8 cellular contexts compared by ENCODE assay signal in the genomic region with DNA sequence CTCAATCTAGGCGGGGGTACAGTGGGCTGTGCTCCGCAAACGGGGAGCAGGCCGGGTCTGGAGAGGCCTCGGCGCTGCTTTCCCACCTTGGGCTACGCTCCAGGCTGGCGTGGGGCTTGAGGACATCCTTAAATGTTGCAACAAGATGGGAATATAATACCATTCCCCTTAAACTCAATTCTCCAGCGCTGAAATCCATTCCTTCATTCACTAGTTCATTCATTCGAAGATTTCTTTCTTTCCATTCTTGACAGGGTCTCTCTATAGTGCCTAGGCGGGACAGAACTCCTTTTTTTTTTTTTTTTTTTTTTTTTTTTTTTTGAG. TPM values are rescaled to one million over a fixed set of nuclear protein-coding genes. Genes with fewer than 3 reads are reported as not detected.
A peak's percentile ranks its signal among the peaks of the same experiment; 100 is the strongest.
DNase-seq lines count a peak whose midpoint lies in the region; ATAC-seq, FAIRE-seq and TF ChIP-seq lines count a peak whose summit lies in the region.

No MANE protein-coding gene starts in this region.

- TF ChIP-seq RAD21 in HepG2 (CRISPR knock-in tag; IDR thresholded peaks at IDR 0.05): no peak

- no peak for TF ChIP-seq EP300 in HepG2 (IDR thresholded peaks at IDR 0.05; ENCODE audit: low read depth in 2 of 2, low read length in 2 of 2)
- TF ChIP-seq EP300 in HepG2 (CRISPR knock-in tag; IDR thresholded peaks at IDR 0.05; ENCODE audit: borderline replicate concordance): no peak

- DNase-seq in activated T-cell treated with anti-CD3 and anti-CD28 coated beads, Interleukin-2, amount 50 U/mL, for 4 hours: no peak
- DNase-seq in activated T-cell treated with anti-CD3 and anti-CD28 coated beads for 4 hours (no peak), ascending aorta (ENCODE audit: low spot score in 2 of 2) (no peak), HepG2 (ENCODE audit: low spot score) (no peak), tibial artery (no peak), retina (no peak), kidney tubule cell (ENCODE audit: low spot score) (no peak), GM13976 (ENCODE audit: low spot score) (no peak)

- peaks cover 2% of the 10 kb centered on the region for H3K27me3 Mint-ChIP-seq in activated T-cell treated with anti-CD3 and anti-CD28 coated beads, Interleukin-2, amount 50 U/mL, for 4 hours (ENCODE audit: low read depth)

- H3K36me3 Mint-ChIP-seq in activated T-cell treated with anti-CD3 and anti-CD28 coated beads, Interleukin-2, amount 50 U/mL, for 4 hours (ENCODE audit: insufficient read depth): peaks cover 8% of the 10 kb centered on the region

- peak overlapping the region; percentile 82 for H2AFZ ChIP-seq in HepG2 (ENCODE audit: low read length)

- intact Hi-C loops in ascending aorta (cut with DNase I): loop anchor here (1.0 to 2.0 kb wide), 2 partner anchors 33 to 50 kb away; a partner anchor contains a TSS
- intact Hi-C loops in HepG2 (cut with micrococcal nuclease; ENCODE audit: unreplicated experiment): loop anchor here (1.0 kb wide), 1 partner anchor 46 kb away; no protein-coding TSS in a partner anchor
- intact Hi-C loops in tibial artery (cut with DNase I; ENCODE audit: low total_unique reads): no loop called here

- CTCF ChIA-PET in HepG2 (lab: Yijun Ruan, JAX; ENCODE audit: low intra/inter-chr PET ratio, low total read pairs): interaction anchor here (1.1 kb wide), 1 partner anchor 47 kb away, joined by 3 read pairs; no protein-coding TSS in a partner anchor

- BruUV-seq in HepG2 (replicated peaks; lab: Mats Ljungman, UMichigan): no TSS peak

- no peak for FAIRE-seq in HepG2 (lab: Jason Lieb, UNC)

- peaks cover 28% of the 10 kb centered on the region for H3K79me2 ChIP-seq in HepG2 (ENCODE audit: insufficient read depth, low read length)

- WGBS in HepG2 (ENCODE audit: low lambda C conversion rate): 10% methylated on average over 9 of the region's 11 CpGs

- POLR2A ChIA-PET in HepG2 (lab: Yijun Ruan, JAX): interaction anchor here (1.0 to 7.4 kb wide), 4 partner anchors 10 to 32 kb away, joined by 5 to 144 read pairs (median 8); a partner anchor contains a TSS

- peak overlapping the region; percentile 98 for H3K4me3 Mint-ChIP-seq in activated T-cell treated with anti-CD3 and anti-CD28 coated beads, Interleukin-2, amount 50 U/mL, for 4 hours

- H3K27ac ChIP-seq in ascending aorta: peak overlapping the region; percentile 86 to 88
- no peak overlapping the region for H3K27ac ChIP-seq in HepG2 (ENCODE audit: extremely low read length, insufficient read depth, low read length)
- H3K27ac ChIP-seq in tibial artery: peak overlapping the region; percentile 90 to 92

- in situ Hi-C loops in HepG2 (cut with HindIII; ENCODE audit: extremely low pct_ligation_motif_present, low pct_unique_long_range_greater_than_20kb) (no loop called here), GM13976 (cut with MboI; ENCODE audit: low sequenced_read_pairs, unreplicated experiment) (no loop called here)

- H3K4me1 ChIP-seq in ascending aorta (peaks cover 9 to 18% of the 10 kb centered on the region in 2 donors), HepG2 (ENCODE audit: insufficient read depth, low read length) (peaks cover 39% of the 10 kb centered on the region), tibial artery (peaks cover 0 to 31% (median 25%) of the 10 kb centered on the region in 4 donors)

- no peaks in the 10 kb centered on the region for H4K20me1 ChIP-seq in HepG2 (ENCODE audit: insufficient read depth, low read length)

- peaks cover 32% of the 10 kb centered on the region for H3K4me1 Mint-ChIP-seq in activated T-cell treated with anti-CD3 and anti-CD28 coated beads, Interleukin-2, amount 50 U/mL, for 4 hours (ENCODE audit: low read depth)

- no peaks in the 10 kb centered on the region for H3K9me3 Mint-ChIP-seq in activated T-cell treated with anti-CD3 and anti-CD28 coated beads, Interleukin-2, amount 50 U/mL, for 4 hours

- H3K36me3 ChIP-seq in ascending aorta (no peaks in the 10 kb centered on the region), HepG2 (replicated peaks in 1 of 2; ENCODE audit: control insufficient read depth in 1 of 2, insufficient read depth in 2 of 2, low read length in 2 of 2) (peaks cover 0 to 7% of the 10 kb centered on the region in 2 experiments; a peak in 1 of 5 replicates), tibial artery (no peaks in the 10 kb centered on the region)

- H3K9me3 ChIP-seq in ascending aorta: no peaks in the 10 kb centered on the region
- H3K9me3 ChIP-seq in HepG2 (ENCODE audit: low read length): no peaks in the 10 kb centered on the region
- no peaks in the 10 kb centered on the region for H3K9me3 ChIP-seq in tibial artery

- H3K27me3 ChIP-seq in ascending aorta (no peaks in the 10 kb centered on the region), HepG2 (ENCODE audit: control insufficient read depth in 1 of 2, insufficient read depth in 2 of 2, low read length in 2 of 2) (no peaks in the 10 kb centered on the region; a peak in 1 of 5 replicates), tibial artery (no peaks in the 10 kb centered on the region)

- peak overlapping the region; percentile 83; the same call in 1 of the 2 replicates for H3K9ac ChIP-seq in HepG2 (ENCODE audit: insufficient read depth, low read depth, low read length)

- TF ChIP-seq CTCF in ascending aorta (IDR thresholded peaks at IDR 0.05) (no peak), HepG2 (CRISPR knock-in tag; IDR thresholded peaks at IDR 0.05) (no peak), tibial artery (IDR thresholded peaks at IDR 0.05) (no peak), GM13976 (IDR thresholded peaks at IDR 0.05; ENCODE audit: borderline replicate concordance, control extremely low read depth, extremely low read depth, insufficient read depth, missing control alignments) (no peak)

- H3K4me2 ChIP-seq in HepG2 (ENCODE audit: low read depth, low read length): peak overlapping the region; percentile 96

- H3K4me3 ChIP-seq in ascending aorta (peak overlapping the region; percentile 70 to 81), HepG2 (replicated peaks in 1 of 3; ENCODE audit: insufficient read depth in 1 of 3, low read depth in 2 of 3, low read length in 3 of 3) (peak overlapping the region; percentile 67 to 97 (median 86); a peak in 5 of 6 replicates), tibial artery (peak overlapping the region; percentile 67 to 85)

- TF ChIP-seq POLR2A in HepG2 (IDR thresholded peaks at IDR 0.05; ENCODE audit: insufficient read depth in 1 of 2, low read depth in 2 of 2, low read length in 2 of 2): no peak

- ATAC-seq in activated T-cell treated with anti-CD3 and anti-CD28 coated beads, Interleukin-2, amount 50 U/mL, for 4 hours: no peak
- ATAC-seq in HepG2: no peak

RNA-seq across cellular contexts. Expression of a gene that starts 0.3 kb away (rescaled TPM):
- total RNA-seq in activated T-cell treated with anti-CD3 and anti-CD28 coated beads, Interleukin-2, amount 50 U/mL, for 4 hours: 10 to 100 TPM; 28.2 to 39.2 (median 33.0) TPM
- 78.2 TPM for total RNA-seq in ascending aorta
- total RNA-seq in HepG2 (2016; rRNA removed; fragmentation: Illumina TruSeq; extraction: Trizol): 14.8 and 23.2 TPM in 2 replicates
- total RNA-seq in HepG2 (2016; cell fraction: cytosol; rRNA removed; fragmentation: Illumina TruSeq; extraction: Trizol; ENCODE audit: low read depth): 29.5 and 29.8 TPM in 2 replicates
- total RNA-seq in HepG2 (2016; cell fraction: insoluble cytoplasmic fraction; rRNA removed; fragmentation: Illumina TruSeq; extraction: Trizol): 21.9 and 28.1 TPM in 2 replicates
- 14.3 and 20.6 TPM in 2 replicates for total RNA-seq in HepG2 (2016; cell fraction: membrane; rRNA removed; fragmentation: Illumina TruSeq; extraction: Trizol)
- total RNA-seq in HepG2 (2016; cell fraction: nucleus; rRNA removed; fragmentation: Illumina TruSeq; extraction: Trizol): 18.3 and 22.2 TPM in 2 replicates
- 53.4 and 61.7 TPM in 2 replicates for polyA plus RNA-seq in HepG2 (2011; rRNA removed)
- 70.1 and 134 TPM in 2 replicates for polyA plus RNA-seq in HepG2 (2011; cell fraction: cytosol; rRNA removed)
- polyA plus RNA-seq in HepG2 (2011; cell fraction: nucleus; rRNA removed): 64.8 and 67.2 TPM in 2 replicates
- 39.2 and 68.2 TPM in 2 replicates for polyA plus RNA-seq in HepG2 (2012)
- polyA plus RNA-seq in HepG2 (2016; cell fraction: cytosol; fragmentation: Illumina TruSeq; extraction: Trizol; ENCODE audit: low read depth): 29.6 and 50.5 TPM in 2 replicates
- 22.4 and 23.3 TPM in 2 replicates for polyA plus RNA-seq in HepG2 (2016; cell fraction: insoluble cytoplasmic fraction; fragmentation: Illumina TruSeq; extraction: Trizol; ENCODE audit: low read depth)
- polyA plus RNA-seq in HepG2 (2016; cell fraction: membrane; fragmentation: Illumina TruSeq; extraction: Trizol; ENCODE audit: low read depth): 19.9 and 24.8 TPM in 2 replicates
- 44.3 and 46.0 TPM in 2 replicates for polyA plus RNA-seq in HepG2 (2016; cell fraction: nucleus; fragmentation: Illumina TruSeq; extraction: Trizol; ENCODE audit: insufficient read depth, low read depth)
- 23.2 and 26.3 TPM in 2 replicates for polyA minus RNA-seq in HepG2 (2011; rRNA and poly(A)+ RNA removed; ENCODE audit: low replicate concordance)
- polyA minus RNA-seq in HepG2 (2011; cell fraction: cytosol; rRNA and poly(A)+ RNA removed): 9.3 and 10.7 TPM in 2 replicates
- 3.2 and 5.7 TPM in 2 replicates for polyA minus RNA-seq in HepG2 (2011; cell fraction: nucleus; rRNA and poly(A)+ RNA removed)

RNA-seq across cellular contexts. Expression of a gene that starts 4.9 kb away (rescaled TPM):
- total RNA-seq in activated T-cell treated with anti-CD3 and anti-CD28 coated beads, Interleukin-2, amount 50 U/mL, for 4 hours: 10 to 100 TPM; 29.1 to 36.0 (median 33.5) TPM
- total RNA-seq in ascending aorta (9.4 TPM), HepG2 (2016; rRNA removed; fragmentation: Illumina TruSeq; extraction: Trizol) (16.4 and 22.5 TPM in 2 replicates)
- 19.6 and 29.0 TPM in 2 replicates for total RNA-seq in HepG2 (2016; cell fraction: cytosol; rRNA removed; fragmentation: Illumina TruSeq; extraction: Trizol; ENCODE audit: low read depth)
- 14.6 and 22.8 TPM in 2 replicates for total RNA-seq in HepG2 (2016; cell fraction: insoluble cytoplasmic fraction; rRNA removed; fragmentation: Illumina TruSeq; extraction: Trizol)
- total RNA-seq in HepG2 (2016; cell fraction: membrane; rRNA removed; fragmentation: Illumina TruSeq; extraction: Trizol): 30.5 and 34.4 TPM in 2 replicates
- 13.0 and 15.2 TPM in 2 replicates for total RNA-seq in HepG2 (2016; cell fraction: nucleus; rRNA removed; fragmentation: Illumina TruSeq; extraction: Trizol)
- 46.8 and 49.5 TPM in 2 replicates for polyA plus RNA-seq in HepG2 (2011; rRNA removed)
- 53.5 and 57.9 TPM in 2 replicates for polyA plus RNA-seq in HepG2 (2011; cell fraction: cytosol; rRNA removed)
- polyA plus RNA-seq in HepG2 (2011; cell fraction: nucleus; rRNA removed): 18.6 and 21.1 TPM in 2 replicates
- 26.3 and 27.0 TPM in 2 replicates for polyA plus RNA-seq in HepG2 (2012)
- 24.2 and 36.2 TPM in 2 replicates for polyA plus RNA-seq in HepG2 (2016; cell fraction: cytosol; fragmentation: Illumina TruSeq; extraction: Trizol; ENCODE audit: low read depth)
- 20.1 and 21.0 TPM in 2 replicates for polyA plus RNA-seq in HepG2 (2016; cell fraction: insoluble cytoplasmic fraction; fragmentation: Illumina TruSeq; extraction: Trizol; ENCODE audit: low read depth)
- polyA plus RNA-seq in HepG2 (2016; cell fraction: membrane; fragmentation: Illumina TruSeq; extraction: Trizol; ENCODE audit: low read depth): 29.7 and 39.9 TPM in 2 replicates
- polyA plus RNA-seq in HepG2 (2016; cell fraction: nucleus; fragmentation: Illumina TruSeq; extraction: Trizol; ENCODE audit: insufficient read depth, low read depth): 35.6 and 36.4 TPM in 2 replicates
- 40.9 and 59.1 TPM in 2 replicates for polyA minus RNA-seq in HepG2 (2011; rRNA and poly(A)+ RNA removed; ENCODE audit: low replicate concordance)
- 12.3 and 19.1 TPM in 2 replicates for polyA minus RNA-seq in HepG2 (2011; cell fraction: cytosol; rRNA and poly(A)+ RNA removed)
- 7.8 and 9.8 TPM in 2 replicates for polyA minus RNA-seq in HepG2 (2011; cell fraction: nucleus; rRNA and poly(A)+ RNA removed)

RNA-seq across cellular contexts. Expression of a gene that starts 12.9 kb away (rescaled TPM):
- total RNA-seq in activated T-cell treated with anti-CD3 and anti-CD28 coated beads, Interleukin-2, amount 50 U/mL, for 4 hours: under 1 TPM; 0.30 to 0.61 (median 0.32) TPM
- total RNA-seq in ascending aorta: 66.7 TPM
- 41.2 and 81.8 TPM in 2 replicates for total RNA-seq in HepG2 (2016; rRNA removed; fragmentation: Illumina TruSeq; extraction: Trizol)
- total RNA-seq in HepG2 (2016; cell fraction: cytosol; rRNA removed; fragmentation: Illumina TruSeq; extraction: Trizol; ENCODE audit: low read depth): 20.3 and 22.5 TPM in 2 replicates
- 43.8 and 83.7 TPM in 2 replicates for total RNA-seq in HepG2 (2016; cell fraction: insoluble cytoplasmic fraction; rRNA removed; fragmentation: Illumina TruSeq; extraction: Trizol)
- total RNA-seq in HepG2 (2016; cell fraction: membrane; rRNA removed; fragmentation: Illumina TruSeq; extraction: Trizol): 37.3 and 39.8 TPM in 2 replicates
- total RNA-seq in HepG2 (2016; cell fraction: nucleus; rRNA removed; fragmentation: Illumina TruSeq; extraction: Trizol): 83.6 and 87.9 TPM in 2 replicates
- 874 and 1,163 TPM in 2 replicates for polyA plus RNA-seq in HepG2 (2011; rRNA removed)
- polyA plus RNA-seq in HepG2 (2011; cell fraction: cytosol; rRNA removed): 750 and 916 TPM in 2 replicates
- 390 and 585 TPM in 2 replicates for polyA plus RNA-seq in HepG2 (2011; cell fraction: nucleus; rRNA removed)
- 254 and 427 TPM in 2 replicates for polyA plus RNA-seq in HepG2 (2012)
- polyA plus RNA-seq in HepG2 (2016; cell fraction: cytosol; fragmentation: Illumina TruSeq; extraction: Trizol; ENCODE audit: low read depth): 16.7 and 18.6 TPM in 2 replicates
- 45.4 and 47.8 TPM in 2 replicates for polyA plus RNA-seq in HepG2 (2016; cell fraction: insoluble cytoplasmic fraction; fragmentation: Illumina TruSeq; extraction: Trizol; ENCODE audit: low read depth)
- polyA plus RNA-seq in HepG2 (2016; cell fraction: membrane; fragmentation: Illumina TruSeq; extraction: Trizol; ENCODE audit: low read depth): 25.2 and 27.9 TPM in 2 replicates
- polyA plus RNA-seq in HepG2 (2016; cell fraction: nucleus; fragmentation: Illumina TruSeq; extraction: Trizol; ENCODE audit: insufficient read depth, low read depth): 175 and 184 TPM in 2 replicates
- 139 and 593 TPM in 2 replicates for polyA minus RNA-seq in HepG2 (2011; rRNA and poly(A)+ RNA removed; ENCODE audit: low replicate concordance)
- polyA minus RNA-seq in HepG2 (2011; cell fraction: cytosol; rRNA and poly(A)+ RNA removed): 195 and 264 TPM in 2 replicates
- polyA minus RNA-seq in HepG2 (2011; cell fraction: nucleus; rRNA and poly(A)+ RNA removed): 72.6 and 120 TPM in 2 replicates

RNA-seq across cellular contexts. Expression of a gene that starts 32.5 kb away (rescaled TPM):
- 100 to 1,000 TPM; 191 to 204 (median 193) TPM for total RNA-seq in activated T-cell treated with anti-CD3 and anti-CD28 coated beads, Interleukin-2, amount 50 U/mL, for 4 hours
- total RNA-seq in ascending aorta (146 TPM), HepG2 (2016; rRNA removed; fragmentation: Illumina TruSeq; extraction: Trizol) (48.5 and 79.4 TPM in 2 replicates)
- total RNA-seq in HepG2 (2016; cell fraction: cytosol; rRNA removed; fragmentation: Illumina TruSeq; extraction: Trizol; ENCODE audit: low read depth): 40.0 and 49.4 TPM in 2 replicates
- total RNA-seq in HepG2 (2016; cell fraction: insoluble cytoplasmic fraction; rRNA removed; fragmentation: Illumina TruSeq; extraction: Trizol): 40.7 and 78.5 TPM in 2 replicates
- total RNA-seq in HepG2 (2016; cell fraction: membrane; rRNA removed; fragmentation: Illumina TruSeq; extraction: Trizol): 33.6 and 41.0 TPM in 2 replicates
- total RNA-seq in HepG2 (2016; cell fraction: nucleus; rRNA removed; fragmentation: Illumina TruSeq; extraction: Trizol): 50.0 and 52.6 TPM in 2 replicates
- 77.3 and 89.3 TPM in 2 replicates for polyA plus RNA-seq in HepG2 (2011; rRNA removed)
- 125 and 155 TPM in 2 replicates for polyA plus RNA-seq in HepG2 (2011; cell fraction: cytosol; rRNA removed)
- polyA plus RNA-seq in HepG2 (2011; cell fraction: nucleus; rRNA removed): 119 and 133 TPM in 2 replicates
- polyA plus RNA-seq in HepG2 (2012): 73.3 and 73.7 TPM in 2 replicates
- polyA plus RNA-seq in HepG2 (2016; cell fraction: cytosol; fragmentation: Illumina TruSeq; extraction: Trizol; ENCODE audit: low read depth): 64.6 and 72.6 TPM in 2 replicates
- polyA plus RNA-seq in HepG2 (2016; cell fraction: insoluble cytoplasmic fraction; fragmentation: Illumina TruSeq; extraction: Trizol; ENCODE audit: low read depth): 47.5 and 61.4 TPM in 2 replicates
- 49.4 and 56.2 TPM in 2 replicates for polyA plus RNA-seq in HepG2 (2016; cell fraction: membrane; fragmentation: Illumina TruSeq; extraction: Trizol; ENCODE audit: low read depth)
- polyA plus RNA-seq in HepG2 (2016; cell fraction: nucleus; fragmentation: Illumina TruSeq; extraction: Trizol; ENCODE audit: insufficient read depth, low read depth): 120 and 121 TPM in 2 replicates
- polyA minus RNA-seq in HepG2 (2011; rRNA and poly(A)+ RNA removed; ENCODE audit: low replicate concordance): 182 and 884 TPM in 2 replicates
- 27.3 and 38.2 TPM in 2 replicates for polyA minus RNA-seq in HepG2 (2011; cell fraction: cytosol; rRNA and poly(A)+ RNA removed)
- 22.9 and 23.5 TPM in 2 replicates for polyA minus RNA-seq in HepG2 (2011; cell fraction: nucleus; rRNA and poly(A)+ RNA removed)

RNA-seq across cellular contexts. Expression of a gene that starts 33.1 kb away (rescaled TPM):
- 1 to 10 TPM; 3.5 to 4.4 (median 3.5) TPM for total RNA-seq in activated T-cell treated with anti-CD3 and anti-CD28 coated beads, Interleukin-2, amount 50 U/mL, for 4 hours
- not detected for total RNA-seq in ascending aorta
- 0.04 and 0.08 TPM in 2 replicates for total RNA-seq in HepG2 (2016; rRNA removed; fragmentation: Illumina TruSeq; extraction: Trizol)
- total RNA-seq in HepG2 (2016; cell fraction: cytosol; rRNA removed; fragmentation: Illumina TruSeq; extraction: Trizol; ENCODE audit: low read depth): not detected in 2 replicates
- 0.04 TPM in 1 of 2 replicates, not detected in the other for total RNA-seq in HepG2 (2016; cell fraction: insoluble cytoplasmic fraction; rRNA removed; fragmentation: Illumina TruSeq; extraction: Trizol)
- not detected in 2 replicates for total RNA-seq in HepG2 (2016; cell fraction: membrane; rRNA removed; fragmentation: Illumina TruSeq; extraction: Trizol)
- not detected in 2 replicates for total RNA-seq in HepG2 (2016; cell fraction: nucleus; rRNA removed; fragmentation: Illumina TruSeq; extraction: Trizol)
- 0.09 and 0.12 TPM in 2 replicates for polyA plus RNA-seq in HepG2 (2011; rRNA removed)
- 0.04 and 0.11 TPM in 2 replicates for polyA plus RNA-seq in HepG2 (2011; cell fraction: cytosol; rRNA removed)
- polyA plus RNA-seq in HepG2 (2011; cell fraction: nucleus; rRNA removed): 0.43 and 0.47 TPM in 2 replicates
- 0.15 and 0.25 TPM in 2 replicates for polyA plus RNA-seq in HepG2 (2012)
- 0.02 and 0.05 TPM in 2 replicates for polyA plus RNA-seq in HepG2 (2016; cell fraction: cytosol; fragmentation: Illumina TruSeq; extraction: Trizol; ENCODE audit: low read depth)
- polyA plus RNA-seq in HepG2 (2016; cell fraction: insoluble cytoplasmic fraction; fragmentation: Illumina TruSeq; extraction: Trizol; ENCODE audit: low read depth): not detected in 2 replicates
- polyA plus RNA-seq in HepG2 (2016; cell fraction: membrane; fragmentation: Illumina TruSeq; extraction: Trizol; ENCODE audit: low read depth): 0.05 and 0.08 TPM in 2 replicates
- polyA plus RNA-seq in HepG2 (2016; cell fraction: nucleus; fragmentation: Illumina TruSeq; extraction: Trizol; ENCODE audit: insufficient read depth, low read depth): 0.21 TPM in 1 of 2 replicates, not detected in the other
- polyA minus RNA-seq in HepG2 (2011; rRNA and poly(A)+ RNA removed; ENCODE audit: low replicate concordance): 0.12 and 0.19 TPM in 2 replicates
- polyA minus RNA-seq in HepG2 (2011; cell fraction: cytosol; rRNA and poly(A)+ RNA removed): not detected in 2 replicates
- polyA minus RNA-seq in HepG2 (2011; cell fraction: nucleus; rRNA and poly(A)+ RNA removed): not detected in 2 replicates

Comparison
In these comparisons a context has a peak if more than half of its experiments do, and no peak if none do; other contexts are left out.
1. RNA of a gene that starts 12.9 kb away (total RNA-seq): 20.3 to 87.9 TPM in HepG2 and 66.7 TPM in ascending aorta (single experiment); 0.30 to 0.61 TPM in activated T-cell treated with anti-CD3 and anti-CD28 coated beads, Interleukin-2, amount 50 U/mL, for 4 hours; every median in the first group is over 10 times any median in the second.
2. Peak in every context shown above with its lines, with median percentiles within 50 percentile points of each other: H3K4me3 ChIP-seq.